Comparison of ENCODE assay signal across 1 cellular context in genomic region chr4:40300371-40301162, GRCh38.
TF ChIP-seq lines count a peak whose summit lies in the region.

No MANE protein-coding gene starts in this region.

TF ChIP-seq in GM12878, 131 proteins besides CTCF, POLR2A, EP300 and RAD21:
- TF ChIP-seq KDM1A (IDR thresholded peaks at IDR 0.05; ENCODE audit: borderline replicate concordance) = peak; percentile 22; the same call in 1 of the 2 replicates
- TF ChIP-seq JUNB (IDR thresholded peaks at IDR 0.05) = peak; percentile 29
- TF ChIP-seq CBX3 (IDR thresholded peaks at IDR 0.05; ENCODE audit: borderline replicate concordance, low read depth) = no peak
TF ChIP-seq in GM12878: peak in this region for 2.
